ENCODE assay signal across 31 cellular contexts in the genomic region with DNA sequence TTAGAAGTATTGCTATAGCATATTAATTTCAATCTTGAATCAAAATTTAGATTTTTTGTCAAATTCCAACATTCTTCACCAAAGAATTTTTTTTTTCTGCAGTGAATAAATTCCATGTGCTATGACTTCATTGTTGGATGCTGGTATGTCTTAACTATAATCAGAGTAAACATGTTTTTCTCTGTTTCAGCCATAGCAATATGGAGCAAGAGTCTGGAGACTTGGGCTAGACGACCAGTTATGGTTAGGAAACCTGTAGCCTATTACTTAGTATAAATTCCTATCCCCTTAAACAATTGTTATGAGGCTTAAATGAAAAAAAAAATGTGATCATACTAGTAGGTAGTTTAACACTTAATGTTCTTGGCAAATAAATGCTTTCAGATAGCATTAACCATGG.
"Had no signal": no experiment of that assay in that cellular context is flagged by ENCODE, and none has a peak within 500 bp of the region (broad histone marks: within the 10 kb centered on the region; RNA-seq: fewer than 3 reads in every experiment).

No MANE protein-coding gene starts in this region.

- H3K4me1 ChIP-seq: ascending aorta had no signal

- ATAC-seq: activated CD8-positive, alpha-beta T cell treated with anti-CD3 and anti-CD28 coated beads for 36 hours; activated naive CD4-positive, alpha-beta T cell treated with anti-CD3 and anti-CD28 coated beads, Interleukin-2, amount 50 U/mL, for 72 hours; activated T-cell treated with anti-CD3 and anti-CD28 coated beads, Interleukin-2, amount 50 U/mL, for 4 hours; activated T-cell treated with anti-CD3 and anti-CD28 coated beads, Interleukin-2, amount 50 U/mL, for 72 hours; activated T-helper 17 cell treated with anti-CD3 and anti-CD28 coated beads, Interleukin-2, amount 50 U/mL, for 72 hours had no signal

- H3K27me3 ChIP-seq: ascending aorta, cardiac muscle cell had no signal

- DNase-seq: activated B cell treated with CpG ODN at 0.5 μM for 24 hours; activated CD4-positive, alpha-beta memory T cell treated with anti-CD3 and anti-CD28 coated beads for 36 hours; activated CD4-positive, alpha-beta T cell treated with anti-CD3 and anti-CD28 coated beads for 4 hours; activated CD4-positive, alpha-beta T cell treated with anti-CD3 and anti-CD28 coated beads, Interleukin-2, amount 10 ng/mL, durations not matched to agents 24 days and 14 days; activated CD4-positive, alpha-beta T cell treated with anti-CD3 and anti-CD28 coated beads, Interleukin-2, amount 50 U/mL, for 1 hour; activated CD4-positive, alpha-beta T cell treated with anti-CD3 and anti-CD28 coated beads, Interleukin-2, amount 50 U/mL, for 4 hours; activated CD4-positive, CD25-positive, alpha-beta regulatory T cell treated with anti-CD3 and anti-CD28 coated beads, Interleukin-2, amount 50 U/mL, for 72 hours; activated CD8-positive, alpha-beta memory T cell treated with anti-CD3 and anti-CD28 coated beads, Interleukin-2, amount 50 U/mL, for 4 hours; activated CD8-positive, alpha-beta T cell treated with anti-CD3 and anti-CD28 coated beads for 36 hours; activated effector memory CD4-positive, alpha-beta T cell treated with anti-CD3 and anti-CD28 coated beads, Interleukin-2, amount 50 U/mL, for 16 hours; activated gamma-delta T cell treated with Interleukin-2 at 50 U/mL for 16 hours; activated naive CD4-positive, alpha-beta T cell; activated naive CD4-positive, alpha-beta T cell treated with anti-CD3 and anti-CD28 coated beads for 36 hours; activated naive CD4-positive, alpha-beta T cell treated with anti-CD3 and anti-CD28 coated beads, Interleukin-2, amount 50 U/mL, for 16 hours; activated naive CD8-positive, alpha-beta T cell treated with anti-CD3 and anti-CD28 coated beads for 36 hours; activated T-cell treated with anti-CD3 and anti-CD28 coated beads for 4 hours; activated T-cell treated with anti-CD3 and anti-CD28 coated beads, Interleukin-2, amount 50 U/mL, for 1 hour; activated T-cell treated with anti-CD3 and anti-CD28 coated beads, Interleukin-2, amount 50 U/mL, for 4 hours; activated T-cell treated with anti-CD3 and anti-CD28 coated beads, Interleukin-2, amount 50 U/mL, for 72 hours; amygdala; anterior cingulate cortex; caudate nucleus; cerebellar nuclear complex; T-helper 1 cell; T-helper 2 cell; T-helper 9 cell had no signal

- H3K9me3 ChIP-seq: ascending aorta had no signal

- H3K27ac ChIP-seq: ascending aorta, cardiac muscle cell, VCaP had no signal

- H3K4me3 ChIP-seq: ascending aorta, cardiac muscle cell had no signal

- H3K36me3 ChIP-seq: ascending aorta, cardiac muscle cell had no signal
